In the genomic region with DNA sequence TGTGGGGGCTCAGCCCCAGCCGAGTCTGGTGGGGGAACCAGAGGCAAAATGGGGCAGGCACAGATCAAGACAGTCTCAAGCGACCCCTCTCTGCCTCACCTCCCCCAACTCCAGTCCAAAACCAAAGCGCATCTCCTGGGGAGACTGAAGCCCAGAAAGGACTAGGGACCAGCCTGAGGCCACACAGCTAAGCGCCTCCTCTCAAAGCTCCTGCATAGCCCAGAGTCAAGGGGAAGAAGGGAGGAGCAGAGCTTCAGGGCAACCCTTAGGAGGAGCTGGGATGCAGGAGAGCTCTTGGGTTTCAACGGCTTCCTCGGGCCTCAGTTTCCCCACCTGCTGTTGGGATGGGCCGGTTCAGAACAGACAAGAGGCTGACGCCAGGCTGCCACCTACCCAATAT, we compare ENCODE assay signal across 3 cellular contexts.
TF ChIP-seq lines count a peak whose summit lies in the region.

No MANE protein-coding gene starts in this region.

TF ChIP-seq in SK-N-SH, 30 proteins besides CTCF, POLR2A, EP300 and RAD21:
- TF ChIP-seq, protein P1, sequence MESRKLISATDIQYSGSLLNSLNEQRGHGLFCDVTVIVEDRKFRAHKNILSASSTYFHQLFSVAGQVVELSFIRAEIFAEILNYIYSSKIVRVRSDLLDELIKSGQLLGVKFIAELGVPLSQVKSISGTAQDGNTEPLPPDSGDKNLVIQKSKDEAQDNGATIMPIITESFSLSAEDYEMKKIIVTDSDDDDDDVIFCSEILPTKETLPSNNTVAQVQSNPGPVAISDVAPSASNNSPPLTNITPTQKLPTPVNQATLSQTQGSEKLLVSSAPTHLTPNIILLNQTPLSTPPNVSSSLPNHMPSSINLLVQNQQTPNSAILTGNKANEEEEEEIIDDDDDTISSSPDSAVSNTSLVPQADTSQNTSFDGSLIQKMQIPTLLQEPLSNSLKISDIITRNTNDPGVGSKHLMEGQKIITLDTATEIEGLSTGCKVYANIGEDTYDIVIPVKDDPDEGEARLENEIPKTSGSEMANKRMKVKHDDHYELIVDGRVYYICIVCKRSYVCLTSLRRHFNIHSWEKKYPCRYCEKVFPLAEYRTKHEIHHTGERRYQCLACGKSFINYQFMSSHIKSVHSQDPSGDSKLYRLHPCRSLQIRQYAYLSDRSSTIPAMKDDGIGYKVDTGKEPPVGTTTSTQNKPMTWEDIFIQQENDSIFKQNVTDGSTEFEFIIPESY (IDR thresholded peaks at IDR 0.05; ENCODE audit: borderline replicate concordance, low read depth), result no peak
- TF ChIP-seq FOSL2 (IDR thresholded peaks at IDR 0.05; ENCODE audit: borderline replicate concordance, low read depth), result no peak
- TF ChIP-seq YY1 (IDR thresholded peaks at IDR 0.05; ENCODE audit: low read depth), result no peak
- TF ChIP-seq, protein P2, sequence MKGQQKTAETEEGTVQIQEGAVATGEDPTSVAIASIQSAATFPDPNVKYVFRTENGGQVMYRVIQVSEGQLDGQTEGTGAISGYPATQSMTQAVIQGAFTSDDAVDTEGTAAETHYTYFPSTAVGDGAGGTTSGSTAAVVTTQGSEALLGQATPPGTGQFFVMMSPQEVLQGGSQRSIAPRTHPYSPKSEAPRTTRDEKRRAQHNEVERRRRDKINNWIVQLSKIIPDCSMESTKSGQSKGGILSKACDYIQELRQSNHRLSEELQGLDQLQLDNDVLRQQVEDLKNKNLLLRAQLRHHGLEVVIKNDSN (IDR thresholded peaks at IDR 0.05; ENCODE audit: borderline replicate concordance, low read depth), result no peak
- no peak for TF ChIP-seq MXI1 (IDR thresholded peaks at IDR 0.05; ENCODE audit: low read depth, low read length)
- TF ChIP-seq, protein P3, sequence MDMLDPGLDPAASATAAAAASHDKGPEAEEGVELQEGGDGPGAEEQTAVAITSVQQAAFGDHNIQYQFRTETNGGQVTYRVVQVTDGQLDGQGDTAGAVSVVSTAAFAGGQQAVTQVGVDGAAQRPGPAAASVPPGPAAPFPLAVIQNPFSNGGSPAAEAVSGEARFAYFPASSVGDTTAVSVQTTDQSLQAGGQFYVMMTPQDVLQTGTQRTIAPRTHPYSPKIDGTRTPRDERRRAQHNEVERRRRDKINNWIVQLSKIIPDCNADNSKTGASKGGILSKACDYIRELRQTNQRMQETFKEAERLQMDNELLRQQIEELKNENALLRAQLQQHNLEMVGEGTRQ (IDR thresholded peaks at IDR 0.05; ENCODE audit: borderline replicate concordance, low read depth, low read length), result no peak
- TF ChIP-seq ELF1 (IDR thresholded peaks at IDR 0.05), result no peak
- no peak for TF ChIP-seq JUND (IDR thresholded peaks at IDR 0.05)
- no peak for TF ChIP-seq GABPA (IDR thresholded peaks at IDR 0.05; ENCODE audit: low read depth)

TF ChIP-seq in SK-N-SH treated with all-trans-retinoic acid at 6 μM for 48 hours, 23 proteins besides CTCF, POLR2A, EP300 and RAD21:
- TF ChIP-seq ZC3H10 (CRISPR knock-in tag; IDR thresholded peaks at IDR 0.05), result no peak
- no peak for TF ChIP-seq ARNTL (CRISPR knock-in tag; IDR thresholded peaks at IDR 0.05; ENCODE audit: borderline replicate concordance, low read depth)
- TF ChIP-seq TOX (CRISPR knock-in tag; IDR thresholded peaks at IDR 0.05; ENCODE audit: borderline replicate concordance), result no peak
- TF ChIP-seq GLIS3 (CRISPR knock-in tag; IDR thresholded peaks at IDR 0.05), result no peak
- TF ChIP-seq, protein P4, sequence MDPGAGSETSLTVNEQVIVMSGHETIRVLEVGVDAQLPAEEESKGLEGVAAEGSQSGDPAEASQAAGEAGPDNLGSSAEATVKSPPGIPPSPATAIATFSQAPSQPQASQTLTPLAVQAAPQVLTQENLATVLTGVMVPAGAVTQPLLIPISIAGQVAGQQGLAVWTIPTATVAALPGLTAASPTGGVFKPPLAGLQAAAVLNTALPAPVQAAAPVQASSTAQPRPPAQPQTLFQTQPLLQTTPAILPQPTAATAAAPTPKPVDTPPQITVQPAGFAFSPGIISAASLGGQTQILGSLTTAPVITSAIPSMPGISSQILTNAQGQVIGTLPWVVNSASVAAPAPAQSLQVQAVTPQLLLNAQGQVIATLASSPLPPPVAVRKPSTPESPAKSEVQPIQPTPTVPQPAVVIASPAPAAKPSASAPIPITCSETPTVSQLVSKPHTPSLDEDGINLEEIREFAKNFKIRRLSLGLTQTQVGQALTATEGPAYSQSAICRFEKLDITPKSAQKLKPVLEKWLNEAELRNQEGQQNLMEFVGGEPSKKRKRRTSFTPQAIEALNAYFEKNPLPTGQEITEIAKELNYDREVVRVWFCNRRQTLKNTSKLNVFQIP (CRISPR knock-in tag; IDR thresholded peaks at IDR 0.05; ENCODE audit: borderline replicate concordance, low read depth), result no peak
- no peak for TF ChIP-seq TCF4 (CRISPR knock-in tag; IDR thresholded peaks at IDR 0.05; ENCODE audit: borderline replicate concordance)
- TF ChIP-seq, protein P5, sequence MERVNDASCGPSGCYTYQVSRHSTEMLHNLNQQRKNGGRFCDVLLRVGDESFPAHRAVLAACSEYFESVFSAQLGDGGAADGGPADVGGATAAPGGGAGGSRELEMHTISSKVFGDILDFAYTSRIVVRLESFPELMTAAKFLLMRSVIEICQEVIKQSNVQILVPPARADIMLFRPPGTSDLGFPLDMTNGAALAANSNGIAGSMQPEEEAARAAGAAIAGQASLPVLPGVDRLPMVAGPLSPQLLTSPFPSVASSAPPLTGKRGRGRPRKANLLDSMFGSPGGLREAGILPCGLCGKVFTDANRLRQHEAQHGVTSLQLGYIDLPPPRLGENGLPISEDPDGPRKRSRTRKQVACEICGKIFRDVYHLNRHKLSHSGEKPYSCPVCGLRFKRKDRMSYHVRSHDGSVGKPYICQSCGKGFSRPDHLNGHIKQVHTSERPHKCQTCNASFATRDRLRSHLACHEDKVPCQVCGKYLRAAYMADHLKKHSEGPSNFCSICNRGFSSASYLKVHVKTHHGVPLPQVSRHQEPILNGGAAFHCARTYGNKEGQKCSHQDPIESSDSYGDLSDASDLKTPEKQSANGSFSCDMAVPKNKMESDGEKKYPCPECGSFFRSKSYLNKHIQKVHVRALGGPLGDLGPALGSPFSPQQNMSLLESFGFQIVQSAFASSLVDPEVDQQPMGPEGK (CRISPR knock-in tag; IDR thresholded peaks at IDR 0.05; ENCODE audit: borderline replicate concordance), result no peak
- TF ChIP-seq, protein P6, sequence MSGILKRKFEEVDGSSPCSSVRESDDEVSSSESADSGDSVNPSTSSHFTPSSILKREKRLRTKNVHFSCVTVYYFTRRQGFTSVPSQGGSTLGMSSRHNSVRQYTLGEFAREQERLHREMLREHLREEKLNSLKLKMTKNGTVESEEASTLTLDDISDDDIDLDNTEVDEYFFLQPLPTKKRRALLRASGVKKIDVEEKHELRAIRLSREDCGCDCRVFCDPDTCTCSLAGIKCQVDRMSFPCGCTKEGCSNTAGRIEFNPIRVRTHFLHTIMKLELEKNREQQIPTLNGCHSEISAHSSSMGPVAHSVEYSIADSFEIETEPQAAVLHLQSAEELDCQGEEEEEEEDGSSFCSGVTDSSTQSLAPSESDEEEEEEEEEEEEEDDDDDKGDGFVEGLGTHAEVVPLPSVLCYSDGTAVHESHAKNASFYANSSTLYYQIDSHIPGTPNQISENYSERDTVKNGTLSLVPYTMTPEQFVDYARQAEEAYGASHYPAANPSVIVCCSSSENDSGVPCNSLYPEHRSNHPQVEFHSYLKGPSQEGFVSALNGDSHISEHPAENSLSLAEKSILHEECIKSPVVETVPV (CRISPR knock-in tag; IDR thresholded peaks at IDR 0.05), result no peak
- no peak for TF ChIP-seq PPARA (CRISPR knock-in tag; IDR thresholded peaks at IDR 0.05; ENCODE audit: borderline replicate concordance)
- TF ChIP-seq OSR1 (CRISPR knock-in tag; IDR thresholded peaks at IDR 0.05), result no peak
- no peak for TF ChIP-seq CSDC2 (CRISPR knock-in tag; IDR thresholded peaks at IDR 0.05)
- no peak for TF ChIP-seq ISL1 (CRISPR knock-in tag; IDR thresholded peaks at IDR 0.05)
- no peak for TF ChIP-seq ZNF70 (CRISPR knock-in tag; IDR thresholded peaks at IDR 0.05)
- TF ChIP-seq, protein P7, sequence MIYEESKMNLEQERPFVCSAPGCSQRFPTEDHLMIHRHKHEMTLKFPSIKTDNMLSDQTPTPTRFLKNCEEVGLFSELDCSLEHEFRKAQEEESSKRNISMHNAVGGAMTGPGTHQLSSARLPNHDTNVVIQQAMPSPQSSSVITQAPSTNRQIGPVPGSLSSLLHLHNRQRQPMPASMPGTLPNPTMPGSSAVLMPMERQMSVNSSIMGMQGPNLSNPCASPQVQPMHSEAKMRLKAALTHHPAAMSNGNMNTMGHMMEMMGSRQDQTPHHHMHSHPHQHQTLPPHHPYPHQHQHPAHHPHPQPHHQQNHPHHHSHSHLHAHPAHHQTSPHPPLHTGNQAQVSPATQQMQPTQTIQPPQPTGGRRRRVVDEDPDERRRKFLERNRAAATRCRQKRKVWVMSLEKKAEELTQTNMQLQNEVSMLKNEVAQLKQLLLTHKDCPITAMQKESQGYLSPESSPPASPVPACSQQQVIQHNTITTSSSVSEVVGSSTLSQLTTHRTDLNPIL (CRISPR knock-in tag; IDR thresholded peaks at IDR 0.05; ENCODE audit: low read depth), result no peak
- no peak for TF ChIP-seq RARB (CRISPR knock-in tag; IDR thresholded peaks at IDR 0.05)

TF ChIP-seq in H1, 55 proteins besides CTCF, POLR2A, EP300 and RAD21:
- no peak for TF ChIP-seq SRF (IDR thresholded peaks at IDR 0.05; ENCODE audit: low read depth, low read length)
- no peak for TF ChIP-seq POLR2AphosphoS5 (IDR thresholded peaks at IDR 0.05; ENCODE audit: low read depth, low read length)
- TF ChIP-seq CEBPB (IDR thresholded peaks at IDR 0.05; ENCODE audit: low read depth, low read length), result no peak
- TF ChIP-seq EGR1 (IDR thresholded peaks at IDR 0.05; ENCODE audit: borderline replicate concordance, low read depth, low read length), result no peak
- TF ChIP-seq, protein P8, sequence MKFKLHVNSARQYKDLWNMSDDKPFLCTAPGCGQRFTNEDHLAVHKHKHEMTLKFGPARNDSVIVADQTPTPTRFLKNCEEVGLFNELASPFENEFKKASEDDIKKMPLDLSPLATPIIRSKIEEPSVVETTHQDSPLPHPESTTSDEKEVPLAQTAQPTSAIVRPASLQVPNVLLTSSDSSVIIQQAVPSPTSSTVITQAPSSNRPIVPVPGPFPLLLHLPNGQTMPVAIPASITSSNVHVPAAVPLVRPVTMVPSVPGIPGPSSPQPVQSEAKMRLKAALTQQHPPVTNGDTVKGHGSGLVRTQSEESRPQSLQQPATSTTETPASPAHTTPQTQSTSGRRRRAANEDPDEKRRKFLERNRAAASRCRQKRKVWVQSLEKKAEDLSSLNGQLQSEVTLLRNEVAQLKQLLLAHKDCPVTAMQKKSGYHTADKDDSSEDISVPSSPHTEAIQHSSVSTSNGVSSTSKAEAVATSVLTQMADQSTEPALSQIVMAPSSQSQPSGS (IDR thresholded peaks at IDR 0.05; ENCODE audit: low read length), result no peak
- TF ChIP-seq PHF8 (conservative IDR thresholded peaks at IDR 0.05; ENCODE audit: low read depth, low read length), result no peak
- TF ChIP-seq GTF2F1 (IDR thresholded peaks at IDR 0.05; ENCODE audit: borderline replicate concordance, low read depth, low read length), result no peak
- TF ChIP-seq RNF2 (IDR thresholded peaks at IDR 0.05; ENCODE audit: borderline replicate concordance, low read depth, low read length, missing control alignments, poor library complexity, severe bottlenecking), result no peak
